8 cellular contexts compared by ENCODE assay signal in the genomic region with DNA sequence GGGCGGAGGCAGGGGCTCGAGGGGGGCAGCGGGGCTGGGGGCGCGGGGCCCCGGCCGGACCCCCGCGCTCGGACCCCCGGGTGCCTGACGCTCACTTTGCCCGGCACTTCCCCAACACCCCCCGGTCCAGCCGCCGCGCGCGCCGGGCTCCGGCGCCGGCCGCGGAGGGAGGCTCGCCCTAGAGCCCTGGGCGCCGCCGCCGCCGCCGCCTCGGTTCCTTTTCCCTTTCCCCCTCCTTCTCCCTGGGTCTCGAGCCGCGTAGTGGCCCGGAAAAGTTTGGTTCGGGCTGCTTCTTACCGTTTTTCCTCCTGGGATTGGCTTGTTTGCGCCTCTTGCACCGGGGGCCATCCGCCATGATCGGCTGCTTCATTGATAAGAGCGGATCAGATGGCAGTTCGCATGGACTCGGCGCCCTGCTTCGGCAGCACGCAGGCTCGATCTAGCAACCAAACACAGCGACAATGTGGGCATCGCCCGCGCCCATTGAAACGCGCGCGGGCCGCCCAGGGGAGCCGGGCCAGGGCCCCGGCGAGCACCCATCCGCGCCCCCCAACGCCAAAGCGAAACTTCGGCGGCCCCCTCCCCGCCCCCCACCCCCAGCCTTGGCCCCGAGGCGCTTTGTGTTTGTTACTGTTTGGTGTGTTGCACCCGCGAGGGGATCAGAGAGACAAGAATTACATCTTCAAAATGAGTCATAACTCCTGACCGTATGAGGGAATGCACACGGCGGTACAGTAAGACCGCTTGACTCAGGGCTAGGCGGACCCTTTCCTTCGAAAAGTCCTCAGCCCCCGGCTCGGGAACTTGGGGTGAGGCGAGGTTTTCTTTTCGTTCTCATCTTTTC. TPM values are rescaled to one million over a fixed set of nuclear protein-coding genes. Genes with fewer than 3 reads are reported as not detected.
DNase-seq lines count a peak whose midpoint lies in the region; ATAC-seq and TF ChIP-seq lines count a peak whose summit lies in the region.

No MANE protein-coding gene starts in this region.

- H3K27me3 ChIP-seq in SJSA1 (replicated peaks) (no peaks in the 10 kb centered on the region), body of pancreas (peaks cover 0 to 18% of the 10 kb centered on the region in 2 donors), skeletal muscle satellite cell (ENCODE audit: control insufficient read depth, insufficient read depth, low read length) (no peaks in the 10 kb centered on the region)

- WGBS in body of pancreas, 2 donors: 1% methylated on average over 41 to 72 of the region's 83 CpGs

- H3K4me3 ChIP-seq in SJSA1: peak overlapping the region; percentile 95
- peak overlapping the region in 1 of 2 donors; percentile 41 for H3K4me3 ChIP-seq in body of pancreas
- H3K4me3 ChIP-seq in skeletal muscle satellite cell (ENCODE audit: low read length): peak overlapping the region; percentile 84

- H3K4me1 ChIP-seq in SJSA1 (replicated peaks): peaks cover 54% of the 10 kb centered on the region
- H3K4me1 ChIP-seq in body of pancreas: peaks cover 21% of the 10 kb centered on the region
- H3K4me1 ChIP-seq in skeletal muscle satellite cell (ENCODE audit: control insufficient read depth, insufficient read depth, low read length): peaks cover 55% of the 10 kb centered on the region

- DNase-seq in COR-L47 (lab: John Stamatoyannopoulos, UW): peak; percentile 36
- peak; percentile 83 to 86 for DNase-seq in SJSA1 (ENCODE audit: low read depth in 1 of 2, low spot score in 2 of 2)
- DNase-seq in body of pancreas: peak in 3 of 4 donors; percentile 17 to 48 (median 48)
- peak; percentile 72 to 81 (median 75) for DNase-seq in immature natural killer cell
- no peak for DNase-seq in NCI-H128 (lab: John Stamatoyannopoulos, UW; ENCODE audit: unreplicated experiment)

- no peaks in the 10 kb centered on the region for H3K9me3 Mint-ChIP-seq in immature natural killer cell

- H3K9ac ChIP-seq in skeletal muscle satellite cell (ENCODE audit: low read depth, low read length): peak overlapping the region; percentile 94

- H3K27ac Mint-ChIP-seq in immature natural killer cell: no peak overlapping the region

- ATAC-seq in GM19395 (IDR thresholded peaks at IDR 0.05; ENCODE audit: unreplicated experiment) (peak; percentile 55), HG03439 (IDR thresholded peaks at IDR 0.05; ENCODE audit: unreplicated experiment) (peak; percentile 56), body of pancreas (peak; percentile 40)

- intact Hi-C loops in body of pancreas (cut with DNase I): no loop called here

- peak in 1 of 3 donors; percentile 20 for TF ChIP-seq POLR2A in body of pancreas (IDR thresholded peaks at IDR 0.05)

- TF ChIP-seq CTCF in body of pancreas (IDR thresholded peaks at IDR 0.05): no peak

- H3K36me3 ChIP-seq in SJSA1 (peaks cover 12% of the 10 kb centered on the region), body of pancreas (replicated peaks in 1 of 2; ENCODE audit: insufficient read depth in 1 of 2, low read depth in 2 of 2) (no peaks in the 10 kb centered on the region), skeletal muscle satellite cell (ENCODE audit: insufficient read depth, low read length) (no peaks in the 10 kb centered on the region)

- peaks cover 23 to 40% (median 39%) of the 10 kb centered on the region in 3 donors for H3K36me3 Mint-ChIP-seq in immature natural killer cell

- H3K27ac ChIP-seq in SJSA1 (peak overlapping the region; percentile 100), body of pancreas (peak overlapping the region; percentile 18 to 77 (median 62))

- peaks cover 37 to 47% of the 10 kb centered on the region in 2 donors for H3K4me1 Mint-ChIP-seq in immature natural killer cell

- H3K27me3 Mint-ChIP-seq in immature natural killer cell (ENCODE audit: low read depth in 3 of 3): peaks cover 24 to 45% (median 40%) of the 10 kb centered on the region in 3 donors

- H3K9me3 ChIP-seq in SJSA1 (replicated peaks) (no peaks in the 10 kb centered on the region), body of pancreas (no peaks in the 10 kb centered on the region), skeletal muscle satellite cell (replicated peaks; ENCODE audit: low read length) (no peaks in the 10 kb centered on the region)

- H3K4me2 ChIP-seq in skeletal muscle satellite cell (ENCODE audit: low read length): peak overlapping the region; percentile 96

- no peak overlapping the region for H3K4me3 Mint-ChIP-seq in immature natural killer cell

RNA-seq across cellular contexts. Expression of a gene that starts 2.7 kb away (rescaled TPM):
- 40.0 and 48.0 TPM in 2 replicates for total RNA-seq in SJSA1 (2014; rRNA removed; shearing (Covaris generic))
- 10 to 100 TPM; 18.5 to 24.6 TPM for total RNA-seq in body of pancreas
- 100 to 1,000 TPM in 1 of 3 donors, 10 to 100 TPM in 2; 56.5 to 115 (median 62.3) TPM for polyA plus RNA-seq in immature natural killer cell
- total RNA-seq in skeletal muscle satellite cell (2012; rRNA removed): 57.8 and 63.1 TPM in 2 replicates
